Comparison of ENCODE assay signal across 1 cellular context in the genomic region with DNA sequence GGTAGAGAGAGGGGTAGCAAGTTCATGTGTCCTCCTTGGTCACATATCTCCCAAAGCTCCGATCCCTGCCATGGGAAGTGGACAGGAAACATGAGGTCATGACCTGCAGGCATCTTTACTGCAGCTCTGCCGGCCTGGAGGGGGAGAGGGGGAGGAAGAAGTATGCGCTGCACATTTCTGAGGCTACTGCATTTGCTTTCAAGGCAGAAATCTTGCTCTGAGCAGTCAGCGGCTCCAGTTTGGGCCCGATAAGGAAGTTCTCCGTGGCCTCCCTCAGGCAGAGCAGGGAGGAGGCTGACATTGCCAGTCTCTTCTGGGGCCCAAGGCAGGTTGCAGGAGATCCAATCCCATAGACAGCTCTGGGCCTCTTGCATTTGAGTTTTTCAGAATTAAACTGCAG.
TF ChIP-seq lines count a peak whose summit lies in the region.

No MANE protein-coding gene starts in this region.

TF ChIP-seq in K562, 482 proteins besides CTCF, POLR2A, EP300 and RAD21 (continued from another document and continues in another):
- no peak for TF ChIP-seq BRCA1 (IDR thresholded peaks at IDR 0.05)
- no peak for TF ChIP-seq BRCA1 (CRISPR knock-in tag; IDR thresholded peaks at IDR 0.05)
- TF ChIP-seq NR2C2 (CRISPR knock-in tag; IDR thresholded peaks at IDR 0.05): no peak
- peak; percentile 92 for TF ChIP-seq NR2C2 (tag; IDR thresholded peaks at IDR 0.05)
- no peak for TF ChIP-seq L3MBTL2 (IDR thresholded peaks at IDR 0.05)
- peak; percentile 24; the same call in 1 of the 2 replicates for TF ChIP-seq TEAD4 (IDR thresholded peaks at IDR 0.05; ENCODE audit: low read length)
- TF ChIP-seq TEAD4 (CRISPR knock-in tag; IDR thresholded peaks at IDR 0.05; ENCODE audit: borderline replicate concordance): no peak
- no peak for TF ChIP-seq POLR2H (tag; IDR thresholded peaks at IDR 0.05; ENCODE audit: low read depth)
- TF ChIP-seq ZNF766 (CRISPR knock-in tag; conservative IDR thresholded peaks at IDR 0.05): 0 out of 2 replicates have a peak, but pooled peaks have one; percentile 41
- TF ChIP-seq SMAD4 (CRISPR knock-in tag; conservative IDR thresholded peaks at IDR 0.05): peak; percentile 40
- no peak for TF ChIP-seq HDAC6 (IDR thresholded peaks at IDR 0.05; ENCODE audit: low read depth, low read length)
- TF ChIP-seq ETV6 (IDR thresholded peaks at IDR 0.05; ENCODE audit: borderline replicate concordance in 1 of 2, low read depth in 2 of 2, low read length in 1 of 2): peak in 1 of 2 experiments; percentile 17; a peak in 1 of 4 replicates
- no peak for TF ChIP-seq ETV6 (CRISPR knock-in tag; IDR thresholded peaks at IDR 0.05; ENCODE audit: borderline replicate concordance)
- no peak for TF ChIP-seq CHD1 (IDR thresholded peaks at IDR 0.05; ENCODE audit: low read length)
- no peak for TF ChIP-seq ZNF239 (CRISPR knock-in tag; IDR thresholded peaks at IDR 0.05)
- no peak for TF ChIP-seq ZNF655 (CRISPR knock-in tag; IDR thresholded peaks at IDR 0.05)
- TF ChIP-seq HOXB6 (CRISPR knock-in tag; IDR thresholded peaks at IDR 0.05; ENCODE audit: borderline replicate concordance): no peak
- TF ChIP-seq ZEB2 (IDR thresholded peaks at IDR 0.05): no peak
- TF ChIP-seq NRF1 (conservative IDR thresholded peaks at IDR 0.05 in 1 of 2, IDR thresholded peaks at IDR 0.05 in 1 of 2): peak; percentile 79
- TF ChIP-seq KAT8 (IDR thresholded peaks at IDR 0.05; ENCODE audit: low read depth): no peak
- no peak for TF ChIP-seq CCAR2 (IDR thresholded peaks at IDR 0.05; ENCODE audit: low read depth, low read length)
- no peak for TF ChIP-seq CHD2 (IDR thresholded peaks at IDR 0.05; ENCODE audit: low read depth, low read length)
- no peak for TF ChIP-seq SMAD2 (IDR thresholded peaks at IDR 0.05; ENCODE audit: low read depth, low read length)
- no peak for TF ChIP-seq ZFP30 (CRISPR knock-in tag; IDR thresholded peaks at IDR 0.05; ENCODE audit: borderline replicate concordance)
- no peak for TF ChIP-seq HDAC1 (IDR thresholded peaks at IDR 0.05)
- TF ChIP-seq VEZF1 (CRISPR knock-in tag; IDR thresholded peaks at IDR 0.05): peak; percentile 67
- TF ChIP-seq, protein P1, sequence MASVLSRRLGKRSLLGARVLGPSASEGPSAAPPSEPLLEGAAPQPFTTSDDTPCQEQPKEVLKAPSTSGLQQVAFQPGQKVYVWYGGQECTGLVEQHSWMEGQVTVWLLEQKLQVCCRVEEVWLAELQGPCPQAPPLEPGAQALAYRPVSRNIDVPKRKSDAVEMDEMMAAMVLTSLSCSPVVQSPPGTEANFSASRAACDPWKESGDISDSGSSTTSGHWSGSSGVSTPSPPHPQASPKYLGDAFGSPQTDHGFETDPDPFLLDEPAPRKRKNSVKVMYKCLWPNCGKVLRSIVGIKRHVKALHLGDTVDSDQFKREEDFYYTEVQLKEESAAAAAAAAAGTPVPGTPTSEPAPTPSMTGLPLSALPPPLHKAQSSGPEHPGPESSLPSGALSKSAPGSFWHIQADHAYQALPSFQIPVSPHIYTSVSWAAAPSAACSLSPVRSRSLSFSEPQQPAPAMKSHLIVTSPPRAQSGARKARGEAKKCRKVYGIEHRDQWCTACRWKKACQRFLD (CRISPR knock-in tag; IDR thresholded peaks at IDR 0.05): no peak
- TF ChIP-seq NCOA1 (IDR thresholded peaks at IDR 0.05; ENCODE audit: low read depth): 0 out of 2 replicates have a peak, but pooled peaks have one; percentile 18
- no peak for TF ChIP-seq RBM22 (IDR thresholded peaks at IDR 0.05; ENCODE audit: low read depth, low read length, poor library complexity, severe bottlenecking)
- no peak for TF ChIP-seq EZH2 (IDR thresholded peaks at IDR 0.05; ENCODE audit: borderline replicate concordance, low read depth, low read length)
- TF ChIP-seq LEF1 (IDR thresholded peaks at IDR 0.05): peak; percentile 57; the same call in 1 of the 2 replicates
- TF ChIP-seq UBTF (IDR thresholded peaks at IDR 0.05; ENCODE audit: borderline replicate concordance in 1 of 2, low read depth in 2 of 2, low read length in 2 of 2): peak in 1 of 2 experiments; percentile 76; a peak in 2 of 4 replicates
- TF ChIP-seq, protein P2, sequence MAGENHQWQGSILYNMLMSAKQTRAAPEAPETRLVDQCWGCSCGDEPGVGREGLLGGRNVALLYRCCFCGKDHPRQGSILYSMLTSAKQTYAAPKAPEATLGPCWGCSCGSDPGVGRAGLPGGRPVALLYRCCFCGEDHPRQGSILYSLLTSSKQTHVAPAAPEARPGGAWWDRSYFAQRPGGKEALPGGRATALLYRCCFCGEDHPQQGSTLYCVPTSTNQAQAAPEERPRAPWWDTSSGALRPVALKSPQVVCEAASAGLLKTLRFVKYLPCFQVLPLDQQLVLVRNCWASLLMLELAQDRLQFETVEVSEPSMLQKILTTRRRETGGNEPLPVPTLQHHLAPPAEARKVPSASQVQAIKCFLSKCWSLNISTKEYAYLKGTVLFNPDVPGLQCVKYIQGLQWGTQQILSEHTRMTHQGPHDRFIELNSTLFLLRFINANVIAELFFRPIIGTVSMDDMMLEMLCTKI (IDR thresholded peaks at IDR 0.05; ENCODE audit: partially characterized antibody): no peak
- peak; percentile 74 for TF ChIP-seq DPF2 (IDR thresholded peaks at IDR 0.05)
- peak; percentile 44; the same call in 1 of the 2 replicates for TF ChIP-seq SOX6 (IDR thresholded peaks at IDR 0.05)
- peak; percentile 41 for TF ChIP-seq TAF1 (IDR thresholded peaks at IDR 0.05; ENCODE audit: control insufficient read depth, extremely low read depth, insufficient read depth, low read length, severe bottlenecking)
- no peak for TF ChIP-seq MXI1 (IDR thresholded peaks at IDR 0.05; ENCODE audit: low read depth, low read length)
- no peak for TF ChIP-seq ZNF212 (CRISPR knock-in tag; IDR thresholded peaks at IDR 0.05)
- no peak for TF ChIP-seq ZNF696 (CRISPR knock-in tag; conservative IDR thresholded peaks at IDR 0.05)
- no peak for TF ChIP-seq ZNF668 (CRISPR knock-in tag; IDR thresholded peaks at IDR 0.05)
- TF ChIP-seq ZNF324 (CRISPR knock-in tag; IDR thresholded peaks at IDR 0.05): no peak
- peak; percentile 71 for TF ChIP-seq CBFA2T3 (IDR thresholded peaks at IDR 0.05)
- TF ChIP-seq HIVEP1 (CRISPR knock-in tag; IDR thresholded peaks at IDR 0.05): no peak
- TF ChIP-seq ETS1 (conservative IDR thresholded peaks at IDR 0.05; ENCODE audit: control insufficient read depth, low read depth, low read length): no peak
- no peak for TF ChIP-seq PRDM10 (IDR thresholded peaks at IDR 0.05; ENCODE audit: partially characterized antibody)
- TF ChIP-seq GTF3C2 (IDR thresholded peaks at IDR 0.05; ENCODE audit: borderline replicate concordance, extremely low read depth, insufficient read length): no peak
- TF ChIP-seq, protein P3, sequence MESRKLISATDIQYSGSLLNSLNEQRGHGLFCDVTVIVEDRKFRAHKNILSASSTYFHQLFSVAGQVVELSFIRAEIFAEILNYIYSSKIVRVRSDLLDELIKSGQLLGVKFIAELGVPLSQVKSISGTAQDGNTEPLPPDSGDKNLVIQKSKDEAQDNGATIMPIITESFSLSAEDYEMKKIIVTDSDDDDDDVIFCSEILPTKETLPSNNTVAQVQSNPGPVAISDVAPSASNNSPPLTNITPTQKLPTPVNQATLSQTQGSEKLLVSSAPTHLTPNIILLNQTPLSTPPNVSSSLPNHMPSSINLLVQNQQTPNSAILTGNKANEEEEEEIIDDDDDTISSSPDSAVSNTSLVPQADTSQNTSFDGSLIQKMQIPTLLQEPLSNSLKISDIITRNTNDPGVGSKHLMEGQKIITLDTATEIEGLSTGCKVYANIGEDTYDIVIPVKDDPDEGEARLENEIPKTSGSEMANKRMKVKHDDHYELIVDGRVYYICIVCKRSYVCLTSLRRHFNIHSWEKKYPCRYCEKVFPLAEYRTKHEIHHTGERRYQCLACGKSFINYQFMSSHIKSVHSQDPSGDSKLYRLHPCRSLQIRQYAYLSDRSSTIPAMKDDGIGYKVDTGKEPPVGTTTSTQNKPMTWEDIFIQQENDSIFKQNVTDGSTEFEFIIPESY (CRISPR knock-in tag; IDR thresholded peaks at IDR 0.05): no peak
- no peak for TF ChIP-seq KLF10 (CRISPR knock-in tag; IDR thresholded peaks at IDR 0.05)
